Comparison of ENCODE assay signal across 27 cellular contexts in genomic region chrX:111264397-111264796, GRCh38. TPM values are rescaled to one million over a fixed set of nuclear protein-coding genes. Genes with fewer than 3 reads are reported as not detected.
"Had no signal": no experiment of that assay in that cellular context is flagged by ENCODE, and none has a peak within 500 bp of the region (broad histone marks: within the 10 kb centered on the region; RNA-seq: fewer than 3 reads in every experiment).

No MANE protein-coding gene starts in this region.

- ATAC-seq: activated CD4-positive, alpha-beta T cell treated with anti-CD3 and anti-CD28 coated beads for 36 hours; activated CD8-positive, alpha-beta memory T cell treated with anti-CD3 and anti-CD28 coated beads, Interleukin-2, amount 10 ng/mL, durations not matched to agents 7 days and 5 days; activated CD8-positive, alpha-beta T cell treated with anti-CD3 and anti-CD28 coated beads, Interleukin-2, amount 10 ng/mL, durations not matched to agents 7 days and 5 days; left lung; lower lobe of right lung; natural killer cell; psoas muscle; right cardiac atrium; stimulated activated naive B cell treated with anti-CD40 and anti-IgM and Interleukin-4, amounts not matched to agents 10 μg/mL and 1 μg/mL and 100 μg/mL, for 72 hours had no signal

- H3K4me1 ChIP-seq: left lung, lower lobe of right lung, parathyroid adenoma, psoas muscle, stomach, suprapubic skin, tibial artery had no signal

- H3K9me3 ChIP-seq: left lung, lower lobe of right lung, psoas muscle, stomach, suprapubic skin, tibial artery had no signal

- H2AFZ ChIP-seq: parathyroid adenoma had no signal

- H3K27me3 ChIP-seq: suprapubic skin, tibial artery had no signal

- H3K4me3 ChIP-seq: left lung, lower lobe of right lung, psoas muscle, stomach, suprapubic skin, tibial artery had no signal

- DNase-seq: activated CD4-positive, alpha-beta T cell treated with anti-CD3 and anti-CD28 coated beads for 36 hours; activated CD4-positive, CD25-positive, alpha-beta regulatory T cell; activated CD8-positive, alpha-beta memory T cell treated with anti-CD3 and anti-CD28 coated beads, Interleukin-2, amount 10 ng/mL, durations not matched to agents 7 days and 5 days; activated CD8-positive, alpha-beta T cell treated with anti-CD3 and anti-CD28 coated beads, Interleukin-2, amount 10 ng/mL, durations not matched to agents 7 days and 5 days; activated effector memory CD4-positive, alpha-beta T cell treated with Interleukin-2 at 50 U/mL for 16 hours; activated naive CD4-positive, alpha-beta T cell treated with Interleukin-2 at 50 U/mL for 16 hours; anterior cingulate cortex; dermis blood vessel endothelial cell; effector CD4-positive, alpha-beta T cell; left lung; lower lobe of right lung; mesenchymal stem cell; natural killer cell; psoas muscle; right cardiac atrium; stimulated activated CD4-positive, alpha-beta T cell treated with anti-CD3 and anti-CD28 coated beads, Interleukin-15, amount 100 ng/mL, for 24 hours; stimulated activated CD4-positive, alpha-beta T cell treated with anti-CD3 and anti-CD28 coated beads, Interleukin-2, amount 100 ng/mL, for 24 hours; stimulated activated naive B cell treated with anti-CD40 and anti-IgM and Interleukin-4, amounts not matched to agents 10 μg/mL and 1 μg/mL and 100 μg/mL, for 72 hours; stomach; tibial artery had no signal

- H3K79me2 ChIP-seq: parathyroid adenoma had no signal

- FAIRE-seq: endometrium, frontal cortex, islet of Langerhans had no signal

- H3K36me3 ChIP-seq: left lung, lower lobe of right lung, stomach, suprapubic skin, tibial artery had no signal

- H3K27ac ChIP-seq: epithelial cell of prostate, left lung, lower lobe of right lung, parathyroid adenoma, psoas muscle, stomach, suprapubic skin, tibial artery had no signal

RNA-seq across cellular contexts. Expression of gene CAPN6, which starts 5.9 kb away (rescaled TPM):
- total RNA-seq: activated CD4-positive, alpha-beta T cell treated with anti-CD3 and anti-CD28 coated beads for 36 hours; activated CD8-positive, alpha-beta memory T cell treated with anti-CD3 and anti-CD28 coated beads, Interleukin-2, amount 10 ng/mL, durations not matched to agents 7 days and 5 days; activated CD8-positive, alpha-beta T cell treated with anti-CD3 and anti-CD28 coated beads, Interleukin-2, amount 10 ng/mL, durations not matched to agents 7 days and 5 days; dermis blood vessel endothelial cell; lower lobe of right lung; mononuclear cell; natural killer cell had no signal
